ENCODE assay signal across 16 cellular contexts in genomic region chr6:75427342-75427741, GRCh38.
DNase-seq lines count a peak whose midpoint lies in the region; ATAC-seq and TF ChIP-seq lines count a peak whose summit lies in the region.
"Had no signal": no experiment of that assay in that cellular context is flagged by ENCODE, and none has a peak within 500 bp of the region (broad histone marks: within the 10 kb centered on the region; RNA-seq: fewer than 3 reads in every experiment).

No MANE protein-coding gene starts in this region.

- H3K36me3 ChIP-seq in prostate gland: no peaks in the 10 kb centered on the region
- H3K36me3 ChIP-seq: BLaER1 had no signal

- no peak for DNase-seq in activated CD4-positive, alpha-beta T cell treated with anti-CD3 and anti-CD28 coated beads for 36 hours
- DNase-seq in activated CD4-positive, alpha-beta T cell treated with anti-CD3 and anti-CD28 coated beads, Interleukin-2, amount 10 ng/mL, durations not matched to agents 7 days and 5 days: no peak
- no peak for DNase-seq in nephron progenitor cell
- no peak for DNase-seq in HK-2 (ENCODE audit: unreplicated experiment)
- no peak for DNase-seq in prostate gland (ENCODE audit: low spot score)
- DNase-seq: CD4-positive, alpha-beta memory T cell; DMS153; DMS79; GDM1; HCEC 1CT had no signal

- H3K9me3 Mint-ChIP-seq in activated CD4-positive, alpha-beta T cell treated with anti-CD3 and anti-CD28 coated beads for 36 hours (ENCODE audit: low read depth): peaks cover 1% of the 10 kb centered on the region
- H3K9me3 Mint-ChIP-seq in activated CD4-positive, alpha-beta T cell treated with anti-CD3 and anti-CD28 coated beads, Interleukin-2, amount 10 ng/mL, durations not matched to agents 7 days and 5 days: peaks cover 2% of the 10 kb centered on the region
- H3K9me3 Mint-ChIP-seq in activated T-helper 17 cell treated with anti-CD3 and anti-CD28 coated beads, Interleukin-2, amount 50 U/mL, for 72 hours: no peaks in the 10 kb centered on the region
- H3K9me3 Mint-ChIP-seq in nephron progenitor cell: peaks cover 3% of the 10 kb centered on the region

- H3K27ac ChIP-seq in prostate gland: no peak overlapping the region
- H3K27ac ChIP-seq: 22Rv1, BLaER1 had no signal

- peaks cover 4% of the 10 kb centered on the region for H3K27me3 Mint-ChIP-seq in activated CD4-positive, alpha-beta T cell treated with anti-CD3 and anti-CD28 coated beads for 36 hours
- H3K27me3 Mint-ChIP-seq in activated CD4-positive, alpha-beta T cell treated with anti-CD3 and anti-CD28 coated beads, Interleukin-2, amount 10 ng/mL, durations not matched to agents 7 days and 5 days: no peaks in the 10 kb centered on the region
- no peaks in the 10 kb centered on the region for H3K27me3 Mint-ChIP-seq in activated T-helper 17 cell treated with anti-CD3 and anti-CD28 coated beads, Interleukin-2, amount 50 U/mL, for 72 hours
- H3K27me3 Mint-ChIP-seq in nephron progenitor cell (ENCODE audit: low read depth, poor library complexity): peaks cover 3% of the 10 kb centered on the region
- H3K27me3 Mint-ChIP-seq: CD4-positive, alpha-beta memory T cell had no signal

- H3K27ac Mint-ChIP-seq in activated CD4-positive, alpha-beta T cell treated with anti-CD3 and anti-CD28 coated beads for 36 hours: no peak overlapping the region
- no peak overlapping the region for H3K27ac Mint-ChIP-seq in activated CD4-positive, alpha-beta T cell treated with anti-CD3 and anti-CD28 coated beads, Interleukin-2, amount 10 ng/mL, durations not matched to agents 7 days and 5 days
- H3K27ac Mint-ChIP-seq in activated T-helper 17 cell treated with anti-CD3 and anti-CD28 coated beads, Interleukin-2, amount 50 U/mL, for 72 hours: no peak overlapping the region
- peak overlapping the region; percentile 28 for H3K27ac Mint-ChIP-seq in nephron progenitor cell
- H3K27ac Mint-ChIP-seq: CD14-positive monocyte, GM23338 had no signal

- no peak overlapping the region for H3K4me3 Mint-ChIP-seq in activated CD4-positive, alpha-beta T cell treated with anti-CD3 and anti-CD28 coated beads for 36 hours
- H3K4me3 Mint-ChIP-seq in activated CD4-positive, alpha-beta T cell treated with anti-CD3 and anti-CD28 coated beads, Interleukin-2, amount 10 ng/mL, durations not matched to agents 7 days and 5 days: no peak overlapping the region
- H3K4me3 Mint-ChIP-seq in activated T-helper 17 cell treated with anti-CD3 and anti-CD28 coated beads, Interleukin-2, amount 50 U/mL, for 72 hours: no peak overlapping the region
- H3K4me3 Mint-ChIP-seq in nephron progenitor cell: no peak overlapping the region
- H3K4me3 Mint-ChIP-seq: CD4-positive, alpha-beta memory T cell; GM23338 had no signal

- peak; percentile 60 for ATAC-seq in activated CD4-positive, alpha-beta T cell treated with anti-CD3 and anti-CD28 coated beads for 36 hours
- peak; percentile 45 for ATAC-seq in activated T-helper 17 cell treated with anti-CD3 and anti-CD28 coated beads, Interleukin-2, amount 50 U/mL, for 72 hours (replicated peaks)
- no peak for ATAC-seq in HG03460 (IDR thresholded peaks at IDR 0.05; ENCODE audit: unreplicated experiment)
- ATAC-seq: GM23338 had no signal

- H3K9me3 ChIP-seq in prostate gland: no peaks in the 10 kb centered on the region

- H3K4me1 Mint-ChIP-seq in activated CD4-positive, alpha-beta T cell treated with anti-CD3 and anti-CD28 coated beads for 36 hours: peaks cover 11% of the 10 kb centered on the region
- peaks cover 10% of the 10 kb centered on the region for H3K4me1 Mint-ChIP-seq in activated CD4-positive, alpha-beta T cell treated with anti-CD3 and anti-CD28 coated beads, Interleukin-2, amount 10 ng/mL, durations not matched to agents 7 days and 5 days
- H3K4me1 Mint-ChIP-seq in activated T-helper 17 cell treated with anti-CD3 and anti-CD28 coated beads, Interleukin-2, amount 50 U/mL, for 72 hours: peaks cover 3% of the 10 kb centered on the region
- peaks cover 13% of the 10 kb centered on the region for H3K4me1 Mint-ChIP-seq in nephron progenitor cell
- H3K4me1 Mint-ChIP-seq: CD14-positive monocyte had no signal

- intact Hi-C loops in activated CD4-positive, alpha-beta T cell treated with anti-CD3 and anti-CD28 coated beads for 36 hours (cut with DNase I, micrococcal nuclease): no loop called here
- intact Hi-C loops in prostate gland (cut with DNase I): no loop called here

- no peak overlapping the region for H3K4me3 ChIP-seq in prostate gland
- H3K4me3 ChIP-seq: BLaER1, GM23338 had no signal

- TF ChIP-seq CTCF in nephron progenitor cell (IDR thresholded peaks at IDR 0.05) (no peak), prostate gland (IDR thresholded peaks at IDR 0.05) (no peak)

- no peaks in the 10 kb centered on the region for H3K4me1 ChIP-seq in prostate gland (replicated peaks)
- H3K4me1 ChIP-seq: BLaER1 had no signal

- POLR2A ChIA-PET in activated CD4-positive, alpha-beta T cell treated with anti-CD3 and anti-CD28 coated beads for 36 hours (lab: Charles Lee): no interaction called here
- POLR2A ChIA-PET in activated CD4-positive, alpha-beta T cell treated with anti-CD3 and anti-CD28 coated beads, Interleukin-2, amount 10 ng/mL, durations not matched to agents 7 days and 5 days (lab: Charles Lee): no interaction called here

- H3K36me3 Mint-ChIP-seq in activated CD4-positive, alpha-beta T cell treated with anti-CD3 and anti-CD28 coated beads for 36 hours (ENCODE audit: low read depth): no peaks in the 10 kb centered on the region
- H3K36me3 Mint-ChIP-seq in activated CD4-positive, alpha-beta T cell treated with anti-CD3 and anti-CD28 coated beads, Interleukin-2, amount 10 ng/mL, durations not matched to agents 7 days and 5 days (ENCODE audit: low read depth): no peaks in the 10 kb centered on the region
- H3K36me3 Mint-ChIP-seq in activated T-helper 17 cell treated with anti-CD3 and anti-CD28 coated beads, Interleukin-2, amount 50 U/mL, for 72 hours (ENCODE audit: low read depth): no peaks in the 10 kb centered on the region
- no peaks in the 10 kb centered on the region for H3K36me3 Mint-ChIP-seq in nephron progenitor cell (ENCODE audit: low read depth)
- H3K36me3 Mint-ChIP-seq: CD14-positive monocyte; CD4-positive, alpha-beta memory T cell had no signal

- WGBS in prostate gland: 86% methylated on average over 2 of the region's 2 CpGs

- CTCF ChIA-PET in activated CD4-positive, alpha-beta T cell treated with anti-CD3 and anti-CD28 coated beads for 36 hours (lab: Charles Lee): no interaction called here
- CTCF ChIA-PET in activated CD4-positive, alpha-beta T cell treated with anti-CD3 and anti-CD28 coated beads, Interleukin-2, amount 10 ng/mL, durations not matched to agents 7 days and 5 days (lab: Charles Lee): no interaction called here

- H3K27me3 ChIP-seq in prostate gland (replicated peaks; ENCODE audit: insufficient read depth): no peaks in the 10 kb centered on the region
- H3K27me3 ChIP-seq: BLaER1 had no signal

- TF ChIP-seq POLR2A in prostate gland (IDR thresholded peaks at IDR 0.05): no peak
